Comparison of ENCODE assay signal across 23 cellular contexts in the genomic region with DNA sequence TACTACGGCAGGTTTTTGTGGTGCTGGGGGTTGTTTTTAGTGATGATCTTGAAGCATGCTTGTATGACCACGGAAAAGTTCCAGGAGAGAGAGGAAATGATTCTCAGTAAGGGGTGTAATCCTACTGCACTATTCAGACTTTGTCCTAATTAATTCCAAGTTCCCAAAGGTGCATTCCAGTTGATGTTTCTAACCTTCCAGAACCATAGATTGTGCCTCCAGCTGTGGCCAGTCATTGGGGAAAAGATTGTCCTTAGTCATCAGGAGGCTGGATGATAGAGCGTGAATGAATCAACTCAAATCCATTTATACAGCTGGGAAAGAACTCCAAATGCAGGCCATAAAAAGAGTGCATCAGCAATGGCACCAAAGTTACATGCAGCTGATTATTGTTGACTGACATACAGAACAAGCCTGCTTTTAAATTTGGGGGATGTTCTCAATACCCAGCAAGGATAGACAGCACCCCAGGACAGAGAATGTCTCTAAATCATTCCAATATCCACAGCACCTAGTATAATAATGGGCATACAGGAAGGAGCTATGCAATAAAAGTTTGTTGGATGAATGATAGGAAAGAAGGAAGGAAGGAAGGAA. TPM values are rescaled to one million over a fixed set of nuclear protein-coding genes. Genes with fewer than 3 reads are reported as not detected.
DNase-seq lines count a peak whose midpoint lies in the region; ATAC-seq and TF ChIP-seq lines count a peak whose summit lies in the region.
"Had no signal": no experiment of that assay in that cellular context is flagged by ENCODE, and none has a peak within 500 bp of the region (broad histone marks: within the 10 kb centered on the region; RNA-seq: fewer than 3 reads in every experiment).

No MANE protein-coding gene starts in this region.

- peak; percentile 9 for ATAC-seq in left colon
- ATAC-seq: GM23338, HCT116 had no signal

- peaks cover 16% of the 10 kb centered on the region for H3K4me1 ChIP-seq in HEK293 (ENCODE audit: control insufficient read depth, insufficient read depth, low read length)

- no peaks in the 10 kb centered on the region for H3K36me3 ChIP-seq in HEK293 (ENCODE audit: control insufficient read depth in 2 of 2, insufficient read depth in 1 of 2, low read length in 2 of 2)

- intact Hi-C loops in left colon (cut with DNase I, micrococcal nuclease): no loop called here

- H3K27ac ChIP-seq in HEK293 (ENCODE audit: extremely low read depth, low read depth, low read length): no peak overlapping the region

- DNase-seq in RPMI7951 (ENCODE audit: low read depth) (peak; percentile 85), left colon (no peak), renal cortical epithelial cell (ENCODE audit: low read depth) (peak; percentile 81)
- no peak for DNase-seq in activated CD4-positive, alpha-beta T cell treated with anti-CD3 and anti-CD28 coated beads for 48 hours
- DNase-seq in activated CD4-positive, alpha-beta T cell treated with anti-CD3 and anti-CD28 coated beads for 4 hours: no peak
- no peak for DNase-seq in activated CD4-positive, alpha-beta T cell treated with anti-CD3 and anti-CD28 coated beads, Interleukin-2, amount 50 U/mL, for 48 hours
- DNase-seq: Caco-2; CD4-positive, alpha-beta T cell; DND-41; Karpas-422; NCI-H1694; NCI-H2081; NCI-H2171 treated with DMSO at 0.1 percent for 48 hours; NCI-H524 treated with DMSO at 0.1 percent for 48 hours; NCI-H82; RPMI8226; SHP77 had no signal

- CTCF ChIA-PET in HEK293 (lab: Yijun Ruan, JAX): no interaction called here

- H3K4me3 ChIP-seq in HEK293 (ENCODE audit: low read depth, low read length): no peak overlapping the region
- H3K4me3 ChIP-seq: GM23338 had no signal

- TF ChIP-seq CTCF in HEK293 (tag by site-specific recombination; IDR thresholded peaks at IDR 0.05): no peak

- no peaks in the 10 kb centered on the region for H3K9me3 ChIP-seq in HEK293 (ENCODE audit: control insufficient read depth, insufficient read depth, low read depth, low read length)

- POLR2A ChIA-PET in HEK293 (lab: Yijun Ruan, JAX): no interaction called here

TF ChIP-seq in HEK293, 187 proteins besides CTCF, POLR2A, EP300 and RAD21:
- TF ChIP-seq ZBTB6 (tag by site-specific recombination; IDR thresholded peaks at IDR 0.05) (peak; percentile 38; the same call in 1 of the 2 replicates), GLIS1 (tag by site-specific recombination; IDR thresholded peaks at IDR 0.05) (peak; percentile 82), YY1 (tag by site-specific recombination; IDR thresholded peaks at IDR 0.05) (no peak), ZNF302 (tag by site-specific recombination; IDR thresholded peaks at IDR 0.05; ENCODE audit: low read depth) (no peak), KLF9 (tag by site-specific recombination; IDR thresholded peaks at IDR 0.05; ENCODE audit: low read depth) (no peak)

RNA-seq across cellular contexts. Expression of gene PKHD1, which starts 27.8 kb away (rescaled TPM):
- total RNA-seq in RPMI7951 (2014; rRNA removed; shearing (Covaris generic)): not detected in 2 replicates
- total RNA-seq in left colon (under 1 TPM; 0.12 to 0.20 TPM), renal cortical epithelial cell (14.1 and 67.1 TPM in 2 replicates)
- total RNA-seq: G401, MCF 10A, OCI-LY7 had no signal

Comparison
In these comparisons a context has a peak if more than half of its experiments do, and no peak if none do; other contexts are left out.
1. DNase-seq: peak in RPMI7951 (single experiment) and renal cortical epithelial cell (single experiment); none in left colon (0 of 2), activated CD4-positive, alpha-beta T cell treated with anti-CD3 and anti-CD28 coated beads for 48 hours (single experiment), activated CD4-positive, alpha-beta T cell treated with anti-CD3 and anti-CD28 coated beads for 4 hours (0 of 2) and activated CD4-positive, alpha-beta T cell treated with anti-CD3 and anti-CD28 coated beads, Interleukin-2, amount 50 U/mL, for 48 hours (0 of 2).
2. RNA of gene PKHD1, which starts 27.8 kb away (total RNA-seq): 14.1 to 67.1 TPM in renal cortical epithelial cell; 0.12 to 0.20 TPM in left colon and not detected in RPMI7951; every median in the first group is over 10 times any median in the second.